Comparison of ENCODE assay signal across 10 cellular contexts in the genomic region with DNA sequence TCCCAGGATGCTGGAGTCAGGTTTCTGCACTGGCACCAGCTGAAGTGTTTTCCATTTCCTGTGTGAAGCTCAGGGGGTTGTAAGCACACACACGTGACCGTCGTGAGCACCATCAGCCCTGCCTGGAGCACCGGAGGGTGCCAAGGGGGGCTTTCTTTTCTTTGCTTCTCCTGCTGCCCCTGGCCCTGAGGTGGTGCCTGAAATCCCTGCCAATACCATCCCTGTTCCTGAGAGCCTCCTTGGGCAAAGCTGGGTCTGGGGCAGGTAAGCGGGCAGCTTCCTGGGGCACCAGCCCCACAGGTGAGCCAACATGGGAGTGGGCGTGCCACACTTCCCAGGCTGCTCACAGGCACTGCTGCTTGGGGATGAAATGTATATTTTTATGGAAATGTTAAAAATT.
"Had no signal": no experiment of that assay in that cellular context is flagged by ENCODE, and none has a peak within 500 bp of the region (broad histone marks: within the 10 kb centered on the region; RNA-seq: fewer than 3 reads in every experiment).

No MANE protein-coding gene starts in this region.

- ATAC-seq: activated naive CD8-positive, alpha-beta T cell treated with anti-CD3 and anti-CD28 coated beads, Interleukin-2, amount 50 U/mL, for 24 hours; activated T-cell treated with anti-CD3 and anti-CD28 coated beads, Interleukin-2, amount 50 U/mL, for 72 hours; left lung; mucosa of descending colon; natural killer cell; right cardiac atrium had no signal

- H3K4me3 Mint-ChIP-seq: activated naive CD8-positive, alpha-beta T cell treated with anti-CD3 and anti-CD28 coated beads, Interleukin-2, amount 50 U/mL, for 24 hours; activated T-cell treated with anti-CD3 and anti-CD28 coated beads, Interleukin-2, amount 50 U/mL, for 72 hours; natural killer cell had no signal

- H3K27ac Mint-ChIP-seq: activated naive CD8-positive, alpha-beta T cell treated with anti-CD3 and anti-CD28 coated beads, Interleukin-2, amount 50 U/mL, for 24 hours; natural killer cell; progenitor cell of endocrine pancreas had no signal

- DNase-seq: activated naive CD8-positive, alpha-beta T cell treated with anti-CD3 and anti-CD28 coated beads, Interleukin-2, amount 50 U/mL, for 24 hours; activated T-cell treated with anti-CD3 and anti-CD28 coated beads, Interleukin-2, amount 50 U/mL, for 72 hours; foreskin melanocyte; left lung; mucosa of descending colon; natural killer cell; right cardiac atrium; small intestine; thyroid gland had no signal

- H3K27me3 Mint-ChIP-seq: activated naive CD8-positive, alpha-beta T cell treated with anti-CD3 and anti-CD28 coated beads, Interleukin-2, amount 50 U/mL, for 24 hours had no signal
